1 cellular context compared by ENCODE assay signal in genomic region chr15:40762919-40763800, GRCh38.
A peak's percentile ranks its signal among the peaks of the same experiment; 100 is the strongest.
TF ChIP-seq lines count a peak whose summit lies in the region.

No MANE protein-coding gene starts in this region.

TF ChIP-seq in WTC11, 78 proteins besides CTCF, POLR2A, EP300 and RAD21 (continued from another document):
- TF ChIP-seq E2F5 (CRISPR knock-in tag; IDR thresholded peaks at IDR 0.05) (0 out of 2 replicates have a peak, but pooled peaks have one; percentile 13), FOXP1 (CRISPR knock-in tag; IDR thresholded peaks at IDR 0.05; ENCODE audit: borderline replicate concordance) (0 out of 2 replicates have a peak, but pooled peaks have one; percentile 10), GABPB1 (CRISPR knock-in tag; IDR thresholded peaks at IDR 0.05) (peak; percentile 64), AFF4 (CRISPR knock-in tag; IDR thresholded peaks at IDR 0.05; ENCODE audit: borderline replicate concordance) (no peak), SMAD4 (CRISPR knock-in tag; IDR thresholded peaks at IDR 0.05) (no peak)
